Comparison of ENCODE assay signal across 9 cellular contexts in genomic region chr2:108621689-108622681, GRCh38.
A peak's percentile ranks its signal among the peaks of the same experiment; 100 is the strongest.
DNase-seq lines count a peak whose midpoint lies in the region; ATAC-seq lines count a peak whose summit lies in the region.
"Had no signal": no experiment of that assay in that cellular context is flagged by ENCODE, and none has a peak within 500 bp of the region (broad histone marks: within the 10 kb centered on the region; RNA-seq: fewer than 3 reads in every experiment).

No MANE protein-coding gene starts in this region.

- no peak overlapping the region for H3K4me3 ChIP-seq in subcutaneous abdominal adipose tissue (ENCODE audit: low read depth in 1 of 5, low read length in 5 of 5)

- H3K27me3 ChIP-seq in subcutaneous abdominal adipose tissue (ENCODE audit: control insufficient read depth in 5 of 5, insufficient read depth in 4 of 5, low read length in 5 of 5) = no peaks in the 10 kb centered on the region

- H3K27me3 Mint-ChIP-seq in activated CD4-positive, alpha-beta T cell treated with anti-CD3 and anti-CD28 coated beads, Interleukin-2, amount 10 ng/mL, durations not matched to agents 7 days and 5 days = no peaks in the 10 kb centered on the region
- H3K27me3 Mint-ChIP-seq in T-helper 17 cell = no peaks in the 10 kb centered on the region

- H3K27ac ChIP-seq in epithelial cell of prostate (peak overlapping the region; percentile 87), subcutaneous abdominal adipose tissue (ENCODE audit: low read depth, low read length) (peak overlapping the region; percentile 11)

- H3K27ac Mint-ChIP-seq in activated CD4-positive, alpha-beta T cell treated with anti-CD3 and anti-CD28 coated beads, Interleukin-2, amount 10 ng/mL, durations not matched to agents 7 days and 5 days = peak overlapping the region; percentile 91
- H3K27ac Mint-ChIP-seq in T-helper 17 cell = peak overlapping the region; percentile 99

- ATAC-seq in T-helper 17 cell (no peak), HG02571 (IDR thresholded peaks at IDR 0.05; ENCODE audit: unreplicated experiment) (no peak)

- peaks cover under 1% of the 10 kb centered on the region for H3K36me3 Mint-ChIP-seq in activated CD4-positive, alpha-beta T cell treated with anti-CD3 and anti-CD28 coated beads, Interleukin-2, amount 10 ng/mL, durations not matched to agents 7 days and 5 days (ENCODE audit: low read depth)
- peaks cover 5% of the 10 kb centered on the region for H3K36me3 Mint-ChIP-seq in T-helper 17 cell (ENCODE audit: low read depth)

- H3K9me3 ChIP-seq in T-helper 17 cell (ENCODE audit: control insufficient read depth, low read length, poor library complexity, severe bottlenecking) (no peaks in the 10 kb centered on the region), subcutaneous abdominal adipose tissue (ENCODE audit: control insufficient read depth in 5 of 5, low read length in 5 of 5) (no peaks in the 10 kb centered on the region)

- no peaks in the 10 kb centered on the region for H3K36me3 ChIP-seq in subcutaneous abdominal adipose tissue (ENCODE audit: control insufficient read depth in 5 of 5, insufficient read depth in 5 of 5, low read length in 5 of 5)

- no peak overlapping the region for H3K9ac ChIP-seq in subcutaneous abdominal adipose tissue (ENCODE audit: low read length in 5 of 5)

- POLR2A ChIA-PET in activated CD4-positive, alpha-beta T cell treated with anti-CD3 and anti-CD28 coated beads, Interleukin-2, amount 10 ng/mL, durations not matched to agents 7 days and 5 days (lab: Charles Lee) = interaction anchor here (0.6 to 1.0 kb wide), 2 partner anchors 8 to 10 kb away, joined by 3 read pairs; no protein-coding TSS in a partner anchor

- H3K4me1 ChIP-seq in subcutaneous abdominal adipose tissue (ENCODE audit: control insufficient read depth in 5 of 5, insufficient read depth in 5 of 5, low read length in 5 of 5) = peaks cover 2 to 47% (median 27%) of the 10 kb centered on the region in 5 donors

- peak overlapping the region; percentile 82 for H3K4me3 Mint-ChIP-seq in activated CD4-positive, alpha-beta T cell treated with anti-CD3 and anti-CD28 coated beads, Interleukin-2, amount 10 ng/mL, durations not matched to agents 7 days and 5 days
- H3K4me3 Mint-ChIP-seq in T-helper 17 cell = peak overlapping the region; percentile 100

- H3K4me1 Mint-ChIP-seq in activated CD4-positive, alpha-beta T cell treated with anti-CD3 and anti-CD28 coated beads, Interleukin-2, amount 10 ng/mL, durations not matched to agents 7 days and 5 days = peaks cover 77% of the 10 kb centered on the region
- peaks cover 53% of the 10 kb centered on the region for H3K4me1 Mint-ChIP-seq in T-helper 17 cell

- H3K9me3 Mint-ChIP-seq in activated CD4-positive, alpha-beta T cell treated with anti-CD3 and anti-CD28 coated beads, Interleukin-2, amount 10 ng/mL, durations not matched to agents 7 days and 5 days = no peaks in the 10 kb centered on the region

- DNase-seq in activated CD4-positive, alpha-beta T cell treated with anti-CD3 and anti-CD28 coated beads, Interleukin-2, amount 10 ng/mL, durations not matched to agents 7 days and 5 days = peak; percentile 35
- DNase-seq in activated CD4-positive, alpha-beta T cell treated with anti-CD3 and anti-CD28 coated beads, Interleukin-2, amount 50 U/mL, for 48 hours = no peak
- DNase-seq in T-helper 17 cell = no peak
- DNase-seq in epithelial cell of prostate (ENCODE audit: low read depth, low spot score) = no peak
- DNase-seq in activated effector memory CD4-positive, alpha-beta T cell treated with anti-CD3 and anti-CD28 coated beads, Interleukin-2, amount 50 U/mL, for 16 hours = no peak
- DNase-seq in pons (ENCODE audit: low spot score) = no peak
- DNase-seq: hypothalamus had no signal

- CTCF ChIA-PET in activated CD4-positive, alpha-beta T cell treated with anti-CD3 and anti-CD28 coated beads, Interleukin-2, amount 10 ng/mL, durations not matched to agents 7 days and 5 days (lab: Charles Lee) = interaction anchor here (0.9 to 1.9 kb wide), 5 partner anchors 10 to 16 kb away, joined by 4 to 18 read pairs (median 6); no protein-coding TSS in a partner anchor
